15 cellular contexts compared by ENCODE assay signal in genomic region chr13:112733661-112734379, GRCh38. TPM values are rescaled to one million over a fixed set of nuclear protein-coding genes. Genes with fewer than 3 reads are reported as not detected.
DNase-seq lines count a peak whose midpoint lies in the region; ATAC-seq, FAIRE-seq and TF ChIP-seq lines count a peak whose summit lies in the region.
"Had no signal": no experiment of that assay in that cellular context is flagged by ENCODE, and none has a peak within 500 bp of the region (broad histone marks: within the 10 kb centered on the region; RNA-seq: fewer than 3 reads in every experiment).

No MANE protein-coding gene starts in this region.

- no peak for TF ChIP-seq POLR2A in GM12892 (IDR thresholded peaks at IDR 0.05; ENCODE audit: low read depth, low read length)
- no peak for TF ChIP-seq POLR2A in Peyer's patch (IDR thresholded peaks at IDR 0.05)

- TF ChIP-seq CTCF in astrocyte (IDR thresholded peaks at IDR 0.05; ENCODE audit: insufficient read depth, low read depth, low read length) (no peak), nephron (IDR thresholded peaks at IDR 0.05; ENCODE audit: unreplicated experiment in 3 of 3) (no peak), Peyer's patch (IDR thresholded peaks at IDR 0.05) (no peak)

- H3K4me1 Mint-ChIP-seq in astrocyte (ENCODE audit: low read depth, unreplicated experiment) (peaks cover 10% of the 10 kb centered on the region), nephron (peaks cover 64% of the 10 kb centered on the region)
- peaks cover 0 to 18% of the 10 kb centered on the region in 2 donors for H3K4me1 Mint-ChIP-seq in effector memory CD8-positive, alpha-beta T cell (ENCODE audit: low read depth in 2 of 2)

- DNase-seq in GM12892 (ENCODE audit: insufficient read length) (no peak), NCI-H2081 treated with DMSO at 0.1 percent for 48 hours (lab: John Stamatoyannopoulos, UW) (peak; percentile 60), astrocyte (ENCODE audit: low read depth) (peak; percentile 25), Peyer's patch (no peak)
- DNase-seq in effector memory CD8-positive, alpha-beta T cell, result no peak
- no peak for DNase-seq in stimulated activated CD4-positive, alpha-beta T cell treated with anti-CD3 and anti-CD28 coated beads, Interleukin-2, amount 100 ng/mL, for 48 hours
- DNase-seq: activated CD4-positive, CD25-positive, alpha-beta regulatory T cell; central memory CD4-positive, alpha-beta T cell; kidney glomerular epithelial cell; stimulated activated CD8-positive, alpha-beta memory T cell treated with anti-CD3 and anti-CD28 coated beads, Interleukin-4, amount 100 ng/mL, for 48 hours had no signal

- H3K27me3 ChIP-seq in astrocyte (ENCODE audit: insufficient read depth, low read length) (peaks cover 15% of the 10 kb centered on the region), Peyer's patch (no peaks in the 10 kb centered on the region)
- H3K27me3 ChIP-seq: BLaER1 had no signal

- no peaks in the 10 kb centered on the region for H3K9me3 Mint-ChIP-seq in astrocyte (ENCODE audit: unreplicated experiment)
- H3K9me3 Mint-ChIP-seq in nephron, result no peaks in the 10 kb centered on the region
- H3K9me3 Mint-ChIP-seq in effector memory CD8-positive, alpha-beta T cell, result no peaks in the 10 kb centered on the region

- H3K27ac ChIP-seq in astrocyte (ENCODE audit: low read depth, low read length) (no peak overlapping the region), Peyer's patch (no peak overlapping the region)
- H3K27ac ChIP-seq: BLaER1 had no signal

- no peak overlapping the region for H3K4me3 Mint-ChIP-seq in astrocyte (ENCODE audit: unreplicated experiment)
- H3K4me3 Mint-ChIP-seq in nephron, result no peak overlapping the region
- H3K4me3 Mint-ChIP-seq in effector memory CD8-positive, alpha-beta T cell, result no peak overlapping the region

- no peaks in the 10 kb centered on the region for H3K79me2 ChIP-seq in astrocyte (ENCODE audit: insufficient read depth, low read length)

- H3K4me1 ChIP-seq in astrocyte (ENCODE audit: insufficient read depth, low read length) (no peaks in the 10 kb centered on the region), Peyer's patch (no peaks in the 10 kb centered on the region)

- no peak overlapping the region for H3K9ac ChIP-seq in astrocyte (ENCODE audit: low read length)
- H3K9ac ChIP-seq: BLaER1 had no signal

- peaks cover 5% of the 10 kb centered on the region for H4K20me1 ChIP-seq in astrocyte (ENCODE audit: insufficient read depth, low read length)

- H3K36me3 Mint-ChIP-seq in astrocyte (ENCODE audit: low read depth, unreplicated experiment) (no peaks in the 10 kb centered on the region), nephron (ENCODE audit: low read depth) (no peaks in the 10 kb centered on the region)
- peaks cover 1% of the 10 kb centered on the region for H3K36me3 Mint-ChIP-seq in effector memory CD8-positive, alpha-beta T cell (ENCODE audit: insufficient read depth)

- FAIRE-seq in GM12892 (lab: Jason Lieb, UNC) (peak; percentile 5), astrocyte (lab: Jason Lieb, UNC) (no peak)
- FAIRE-seq: GM19239 had no signal

- no peak for ATAC-seq in effector memory CD8-positive, alpha-beta T cell (replicated peaks)
- ATAC-seq in GM18907 (IDR thresholded peaks at IDR 0.05; ENCODE audit: unreplicated experiment), result no peak
- ATAC-seq: Right ventricle myocardium inferior had no signal

- H3K9me3 ChIP-seq in astrocyte (ENCODE audit: insufficient read depth, low read depth, low read length), result no peaks in the 10 kb centered on the region
- no peaks in the 10 kb centered on the region for H3K9me3 ChIP-seq in Peyer's patch
- H3K9me3 ChIP-seq: BLaER1 had no signal

- no peak overlapping the region for H3K4me2 ChIP-seq in astrocyte (ENCODE audit: low read length)
- H3K4me2 ChIP-seq: BLaER1 had no signal

- H3K36me3 ChIP-seq in astrocyte (ENCODE audit: insufficient read depth, low read length) (no peaks in the 10 kb centered on the region), Peyer's patch (no peaks in the 10 kb centered on the region)

- H2AFZ ChIP-seq in astrocyte (ENCODE audit: low read depth, low read length), result no peak overlapping the region

- H3K4me3 ChIP-seq in astrocyte (ENCODE audit: insufficient read depth, low read depth, low read length), result no peak overlapping the region
- H3K4me3 ChIP-seq in Peyer's patch, result no peak overlapping the region
- H3K4me3 ChIP-seq: BLaER1 had no signal

- H3K27ac Mint-ChIP-seq in astrocyte (ENCODE audit: unreplicated experiment) (peak overlapping the region; percentile 27), nephron (peak overlapping the region; percentile 25 to 82 (median 35))
- H3K27ac Mint-ChIP-seq in effector memory CD8-positive, alpha-beta T cell, result no peak overlapping the region

- H3K27me3 Mint-ChIP-seq in astrocyte (ENCODE audit: low read depth, unreplicated experiment) (no peaks in the 10 kb centered on the region), nephron (ENCODE audit: low read depth) (peaks cover 1% of the 10 kb centered on the region)
- H3K27me3 Mint-ChIP-seq in effector memory CD8-positive, alpha-beta T cell, result no peaks in the 10 kb centered on the region

RNA-seq across cellular contexts. Expression of gene ATP11A, which starts 44.0 kb away (rescaled TPM):
- 18.7 TPM for polyA plus RNA-seq in GM12892 (2012; ENCODE audit: missing spikeins)
- 35.7 and 38.9 TPM in 2 replicates for total RNA-seq in astrocyte
- total RNA-seq in Peyer's patch, result 10 to 100 TPM; 33.1 to 64.2 (median 53.7) TPM

Comparison
In these comparisons a context has a peak if more than half of its experiments do, and no peak if none do; other contexts are left out.
1. DNase-seq: peak in NCI-H2081 treated with DMSO at 0.1 percent for 48 hours (single experiment) and astrocyte (single experiment); none in GM12892 (single experiment), effector memory CD8-positive, alpha-beta T cell (0 of 3), Peyer's patch (0 of 3) and stimulated activated CD4-positive, alpha-beta T cell treated with anti-CD3 and anti-CD28 coated beads, Interleukin-2, amount 100 ng/mL, for 48 hours (0 of 2).
2. H3K27ac Mint-ChIP-seq: peak in astrocyte (single experiment) and nephron (3 of 3); none in effector memory CD8-positive, alpha-beta T cell (0 of 2).